8 cellular contexts compared by ENCODE assay signal in the genomic region with DNA sequence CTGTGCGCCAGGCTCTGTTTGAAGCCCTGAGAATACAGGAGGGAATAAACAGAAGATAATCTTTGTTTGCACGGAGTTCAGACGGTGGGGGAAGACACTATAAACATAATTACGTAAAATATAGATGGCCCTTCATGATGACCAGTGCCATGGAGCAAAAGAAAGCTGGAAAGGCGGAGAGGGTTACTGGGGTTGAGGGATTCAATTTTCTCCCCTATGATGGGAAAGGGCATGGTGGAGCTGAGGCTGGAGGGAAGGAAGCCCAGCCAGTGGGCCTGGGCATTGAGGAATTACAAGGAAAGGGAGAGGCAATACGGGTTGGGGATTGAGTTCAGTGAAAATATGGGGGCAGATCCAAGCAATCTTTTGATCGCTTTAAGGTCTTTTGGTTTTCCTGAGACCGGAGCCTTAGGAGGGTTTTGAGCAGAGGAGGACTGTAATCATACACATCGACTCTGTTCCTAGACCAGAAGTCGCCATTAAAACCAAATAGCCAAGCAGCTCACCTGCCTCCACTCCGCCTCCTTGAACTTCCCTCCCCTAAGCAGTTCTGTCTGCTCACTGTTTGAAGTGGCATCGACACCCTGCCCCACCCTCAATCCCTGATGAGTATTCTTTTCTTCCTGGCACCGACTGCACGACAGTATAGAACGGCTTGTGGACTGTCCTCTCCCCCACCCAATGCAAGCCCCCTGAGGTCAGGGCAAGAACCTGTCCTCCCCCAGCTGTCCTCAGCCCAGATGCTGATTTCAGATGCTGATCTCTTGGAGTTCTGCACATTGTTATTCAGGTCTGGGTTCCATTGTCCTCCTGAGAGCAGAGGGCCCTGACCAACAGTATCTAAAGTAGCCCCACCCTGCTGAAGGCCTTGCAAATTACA. TPM values are rescaled to one million over a fixed set of nuclear protein-coding genes. Genes with fewer than 3 reads are reported as not detected.
DNase-seq lines count a peak whose midpoint lies in the region; ATAC-seq and TF ChIP-seq lines count a peak whose summit lies in the region.

No MANE protein-coding gene starts in this region.

- DNase-seq in activated naive CD4-positive, alpha-beta T cell treated with anti-CD3 and anti-CD28 coated beads for 36 hours, result peak; percentile 16
- DNase-seq in activated naive CD4-positive, alpha-beta T cell (lab: John Stamatoyannopoulos, UW), result no peak
- DNase-seq in activated naive CD4-positive, alpha-beta T cell treated with anti-CD3 and anti-CD28 coated beads, Interleukin-2, amount 50 U/mL, for 72 hours (ENCODE audit: low spot score in 2 of 2), result no peak
- DNase-seq in left colon (peak; percentile 55 to 63), type B pancreatic cell (ENCODE audit: extremely low spot score, unreplicated experiment) (no peak), posterior cingulate gyrus (no peak), NCI-H2227 (lab: John Stamatoyannopoulos, UW; ENCODE audit: unreplicated experiment) (no peak)

- peak overlapping the region; percentile 81 for H3K4me3 Mint-ChIP-seq in activated naive CD4-positive, alpha-beta T cell treated with anti-CD3 and anti-CD28 coated beads for 36 hours
- H3K4me3 Mint-ChIP-seq in type B pancreatic cell, result peak overlapping the region; percentile 70

- CTCF ChIA-PET in activated naive CD4-positive, alpha-beta T cell treated with anti-CD3 and anti-CD28 coated beads for 36 hours (lab: Charles Lee), result interaction anchor here (1.7 kb wide), 1 partner anchor 18 kb away, joined by 3 read pairs; no protein-coding TSS in a partner anchor

- H3K4me1 Mint-ChIP-seq in activated naive CD4-positive, alpha-beta T cell treated with anti-CD3 and anti-CD28 coated beads for 36 hours (ENCODE audit: low read depth), result peaks cover 46% of the 10 kb centered on the region
- peaks cover 10% of the 10 kb centered on the region for H3K4me1 Mint-ChIP-seq in type B pancreatic cell (ENCODE audit: unreplicated experiment)

- intact Hi-C loops in activated naive CD4-positive, alpha-beta T cell treated with anti-CD3 and anti-CD28 coated beads for 36 hours (cut with micrococcal nuclease), result loop anchor here (1.0 to 5.0 kb wide), 5 partner anchors 14 to 122 kb away; a partner anchor contains a TSS
- intact Hi-C loops in left colon (cut with DNase I, micrococcal nuclease) (no loop called here), posterior cingulate gyrus (cut with DNase I) (no loop called here)

- H3K36me3 Mint-ChIP-seq in activated naive CD4-positive, alpha-beta T cell treated with anti-CD3 and anti-CD28 coated beads for 36 hours (ENCODE audit: low read depth), result peaks cover 12% of the 10 kb centered on the region
- H3K36me3 Mint-ChIP-seq in activated naive CD4-positive, alpha-beta T cell treated with anti-CD3 and anti-CD28 coated beads, Interleukin-2, amount 50 U/mL, for 72 hours, result peaks cover 5 to 30% of the 10 kb centered on the region in 2 donors
- H3K36me3 Mint-ChIP-seq in type B pancreatic cell, result peaks cover 5% of the 10 kb centered on the region

- TF ChIP-seq CTCF in type B pancreatic cell (conservative IDR thresholded peaks at IDR 0.05), result no peak

- ATAC-seq in activated naive CD4-positive, alpha-beta T cell treated with anti-CD3 and anti-CD28 coated beads, Interleukin-2, amount 50 U/mL, for 72 hours, result no peak
- ATAC-seq in left colon (peak; percentile 40), HG03196 (IDR thresholded peaks at IDR 0.05; ENCODE audit: unreplicated experiment) (no peak)

- H3K27ac Mint-ChIP-seq in activated naive CD4-positive, alpha-beta T cell treated with anti-CD3 and anti-CD28 coated beads for 36 hours, result no peak overlapping the region
- H3K27ac Mint-ChIP-seq in activated naive CD4-positive, alpha-beta T cell treated with anti-CD3 and anti-CD28 coated beads, Interleukin-2, amount 50 U/mL, for 72 hours, result peak overlapping the region; percentile 26 to 89
- peak overlapping the region; percentile 58 for H3K27ac Mint-ChIP-seq in type B pancreatic cell

- H3K9me3 Mint-ChIP-seq in activated naive CD4-positive, alpha-beta T cell treated with anti-CD3 and anti-CD28 coated beads for 36 hours, result no peaks in the 10 kb centered on the region
- no peaks in the 10 kb centered on the region for H3K9me3 Mint-ChIP-seq in activated naive CD4-positive, alpha-beta T cell treated with anti-CD3 and anti-CD28 coated beads, Interleukin-2, amount 50 U/mL, for 72 hours
- no peaks in the 10 kb centered on the region for H3K9me3 Mint-ChIP-seq in type B pancreatic cell

- no peaks in the 10 kb centered on the region for H3K27me3 Mint-ChIP-seq in activated naive CD4-positive, alpha-beta T cell treated with anti-CD3 and anti-CD28 coated beads for 36 hours (ENCODE audit: low read depth)
- peaks cover 4% of the 10 kb centered on the region for H3K27me3 Mint-ChIP-seq in type B pancreatic cell

RNA-seq across cellular contexts. Expression of a gene that starts 0.8 kb away (rescaled TPM):
- 1 to 10 TPM; 1.1 to 1.4 TPM for total RNA-seq in activated naive CD4-positive, alpha-beta T cell treated with anti-CD3 and anti-CD28 coated beads for 36 hours
- 1 to 10 TPM; 2.3 to 6.7 TPM for total RNA-seq in activated naive CD4-positive, alpha-beta T cell treated with anti-CD3 and anti-CD28 coated beads, Interleukin-2, amount 50 U/mL, for 72 hours
- 1 to 10 TPM; 4.0 to 6.1 TPM for total RNA-seq in left colon
- total RNA-seq in type B pancreatic cell (ENCODE audit: low replicate concordance), result 2.2 and 3.7 TPM in 2 replicates

RNA-seq across cellular contexts. Expression of a gene that starts 2.0 kb away (rescaled TPM):
- total RNA-seq in activated naive CD4-positive, alpha-beta T cell treated with anti-CD3 and anti-CD28 coated beads for 36 hours, result 10 to 100 TPM; 14.7 to 15.4 TPM
- total RNA-seq in activated naive CD4-positive, alpha-beta T cell treated with anti-CD3 and anti-CD28 coated beads, Interleukin-2, amount 50 U/mL, for 72 hours, result 10 to 100 TPM in 1 of 2 donors, 1 to 10 TPM in 1; 8.3 to 54.3 TPM
- total RNA-seq in left colon, result 10 to 100 TPM; 18.1 to 22.8 TPM
- 32.2 and 35.6 TPM in 2 replicates for total RNA-seq in type B pancreatic cell (ENCODE audit: low replicate concordance)

RNA-seq across cellular contexts. Expression of a gene that starts 15.9 kb away (rescaled TPM):
- 10 to 100 TPM; 10.2 to 10.3 TPM for total RNA-seq in activated naive CD4-positive, alpha-beta T cell treated with anti-CD3 and anti-CD28 coated beads for 36 hours
- 10 to 100 TPM; 12.4 to 18.3 TPM for total RNA-seq in activated naive CD4-positive, alpha-beta T cell treated with anti-CD3 and anti-CD28 coated beads, Interleukin-2, amount 50 U/mL, for 72 hours
- total RNA-seq in left colon (10 to 100 TPM; 31.6 to 33.1 TPM), type B pancreatic cell (ENCODE audit: low replicate concordance) (44.7 and 63.7 TPM in 2 replicates)

RNA-seq across cellular contexts. Expression of a gene that starts 38.2 kb away (rescaled TPM):
- total RNA-seq in activated naive CD4-positive, alpha-beta T cell treated with anti-CD3 and anti-CD28 coated beads for 36 hours, result 100 to 1,000 TPM; 106 to 113 TPM
- total RNA-seq in activated naive CD4-positive, alpha-beta T cell treated with anti-CD3 and anti-CD28 coated beads, Interleukin-2, amount 50 U/mL, for 72 hours, result 100 to 1,000 TPM; 115 to 133 TPM
- 10 to 100 TPM; 65.3 to 92.8 TPM for total RNA-seq in left colon
- 80.4 and 111 TPM in 2 replicates for total RNA-seq in type B pancreatic cell (ENCODE audit: low replicate concordance)

Comparison
In these comparisons a context has a peak if more than half of its experiments do, and no peak if none do; other contexts are left out.
1. DNase-seq: peak in activated naive CD4-positive, alpha-beta T cell treated with anti-CD3 and anti-CD28 coated beads for 36 hours (single experiment) and left colon (2 of 2); none in activated naive CD4-positive, alpha-beta T cell (0 of 4), activated naive CD4-positive, alpha-beta T cell treated with anti-CD3 and anti-CD28 coated beads, Interleukin-2, amount 50 U/mL, for 72 hours (0 of 2), type B pancreatic cell (single experiment), posterior cingulate gyrus (0 of 10) and NCI-H2227 (single experiment).